12 cellular contexts compared by ENCODE assay signal in the genomic region with DNA sequence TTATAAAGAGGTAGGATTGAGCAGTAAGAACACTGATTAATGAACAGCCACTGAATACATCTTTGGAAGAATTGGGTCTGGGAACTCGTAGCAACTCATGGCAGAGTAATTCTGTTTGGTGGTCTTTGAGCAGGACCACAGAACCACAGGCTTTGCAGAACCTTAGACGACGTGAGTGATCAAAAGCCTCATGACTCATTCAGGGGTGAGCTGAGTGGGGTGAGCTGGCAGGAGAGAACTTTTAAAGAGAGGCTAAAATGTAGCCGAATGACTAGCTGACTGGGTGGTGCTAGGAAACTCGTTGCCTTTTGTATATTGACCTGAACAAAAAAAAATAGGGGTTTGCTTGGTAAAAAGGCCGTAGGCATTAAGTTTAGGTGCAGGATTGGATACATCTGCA.
A peak's percentile ranks its signal among the peaks of the same experiment; 100 is the strongest.
DNase-seq lines count a peak whose midpoint lies in the region; ATAC-seq and TF ChIP-seq lines count a peak whose summit lies in the region.
"Had no signal": no experiment of that assay in that cellular context is flagged by ENCODE, and none has a peak within 500 bp of the region (broad histone marks: within the 10 kb centered on the region; RNA-seq: fewer than 3 reads in every experiment).

No MANE protein-coding gene starts in this region.

- H3K9me3 ChIP-seq in adipocyte (ENCODE audit: control insufficient read depth, low read length): no peaks in the 10 kb centered on the region
- H3K9me3 ChIP-seq in upper lobe of right lung: no peaks in the 10 kb centered on the region
- no peaks in the 10 kb centered on the region for H3K9me3 ChIP-seq in right cardiac atrium (ENCODE audit: control insufficient read depth, low read length)
- H3K9me3 ChIP-seq in Caco-2: no peaks in the 10 kb centered on the region

- no TSS peak for BruUV-seq in Caco-2 (replicated peaks; lab: Mats Ljungman, UMichigan)

- TF ChIP-seq CTCF in upper lobe of right lung (IDR thresholded peaks at IDR 0.05) (no peak), Caco-2 (IDR thresholded peaks at IDR 0.05; ENCODE audit: insufficient read depth in 1 of 2, low read depth in 1 of 2, low read length in 1 of 2, severe bottlenecking in 1 of 2, unreplicated experiment in 1 of 2) (no peak)

- peak; percentile 68 for DNase-seq in HS-5 (ENCODE audit: low read depth)
- DNase-seq in adipocyte (ENCODE audit: low read depth): peak; percentile 58
- peak; percentile 93 for DNase-seq in iris pigment epithelial cell (ENCODE audit: low read depth)
- DNase-seq in upper lobe of right lung: no peak
- no peak for DNase-seq in right cardiac atrium
- DNase-seq in stimulated activated CD4-positive, alpha-beta T cell treated with anti-CD3 and anti-CD28 coated beads, Interleukin-4, amount 100 ng/mL, for 4 hours: no peak
- DNase-seq in Caco-2: no peak
- DNase-seq: Kasumi-1; NCI-H2227 treated with DMSO at 0.1 percent for 48 hours; stimulated activated CD4-positive, alpha-beta T cell treated with anti-CD3 and anti-CD28 coated beads, Interleukin-2, amount 100 ng/mL, for 24 hours; stimulated activated naive CD8-positive, alpha-beta T cell treated with anti-CD3 and anti-CD28 coated beads, Interleukin-15, Interleukin-2, amounts not matched to agents 100 U/mL and 50 U/mL, for 24 hours had no signal

- H3K36me3 ChIP-seq in adipocyte (ENCODE audit: control insufficient read depth, insufficient read depth, low read length, severe bottlenecking) (no peaks in the 10 kb centered on the region), upper lobe of right lung (no peaks in the 10 kb centered on the region), Caco-2 (ENCODE audit: control insufficient read depth, insufficient read depth, low read length) (no peaks in the 10 kb centered on the region)

- H3K4me3 ChIP-seq in adipocyte (ENCODE audit: low read length): no peak overlapping the region
- no peak overlapping the region for H3K4me3 ChIP-seq in upper lobe of right lung
- no peak overlapping the region for H3K4me3 ChIP-seq in right cardiac atrium (ENCODE audit: low read length)
- H3K4me3 ChIP-seq in Caco-2 (ENCODE audit: low read depth, low read length): no peak overlapping the region

- no peaks in the 10 kb centered on the region for H3K9me3 Mint-ChIP-seq in Caco-2 (ENCODE audit: unreplicated experiment)
- H3K9me3 Mint-ChIP-seq: brain had no signal

- H3K4me1 ChIP-seq in adipocyte (ENCODE audit: control insufficient read depth, insufficient read depth, low read length) (peaks cover 30% of the 10 kb centered on the region), upper lobe of right lung (no peaks in the 10 kb centered on the region), right cardiac atrium (ENCODE audit: control insufficient read depth, insufficient read depth, low read length) (peaks cover 1% of the 10 kb centered on the region), Caco-2 (peaks cover 13% of the 10 kb centered on the region)

- intact Hi-C loops in upper lobe of right lung (cut with DNase I): no loop called here
- intact Hi-C loops in right cardiac atrium (cut with DNase I): no loop called here
- intact Hi-C loops in Caco-2 (cut with micrococcal nuclease; ENCODE audit: unreplicated experiment): no loop called here

- H3K4me1 Mint-ChIP-seq in Caco-2 (ENCODE audit: low read depth, unreplicated experiment): peaks cover 21% of the 10 kb centered on the region

- no peaks in the 10 kb centered on the region for H3K36me3 Mint-ChIP-seq in Caco-2 (ENCODE audit: insufficient read depth, unreplicated experiment)
- H3K36me3 Mint-ChIP-seq: brain had no signal

- CTCF ChIA-PET in Caco-2 (lab: Charles Lee): no interaction called here

- no peak overlapping the region for H3K9ac ChIP-seq in adipocyte (ENCODE audit: low read length)

- H3K27ac ChIP-seq in upper lobe of right lung: no peak overlapping the region
- no peak overlapping the region for H3K27ac ChIP-seq in right cardiac atrium (ENCODE audit: low read length)

- 87% methylated on average over 6 of the region's 6 CpGs for WGBS in right cardiac atrium

- no peaks in the 10 kb centered on the region for H3K27me3 ChIP-seq in adipocyte (replicated peaks; ENCODE audit: control insufficient read depth, insufficient read depth, low read length)
- H3K27me3 ChIP-seq in upper lobe of right lung: no peaks in the 10 kb centered on the region
- H3K27me3 ChIP-seq in right cardiac atrium (ENCODE audit: control insufficient read depth, insufficient read depth): no peaks in the 10 kb centered on the region
- H3K27me3 ChIP-seq in Caco-2 (replicated peaks; ENCODE audit: control insufficient read depth, insufficient read depth, low read length): no peaks in the 10 kb centered on the region

- H3K4me3 Mint-ChIP-seq in Caco-2 (ENCODE audit: unreplicated experiment): no peak overlapping the region
- H3K4me3 Mint-ChIP-seq: brain had no signal

- POLR2A ChIA-PET in Caco-2 (lab: Charles Lee): no interaction called here

- ATAC-seq in upper lobe of right lung (peak; percentile 53), right cardiac atrium (no peak)
- ATAC-seq: stimulated activated naive CD8-positive, alpha-beta T cell treated with anti-CD3 and anti-CD28 coated beads, Interleukin-15, Interleukin-2, amounts not matched to agents 100 U/mL and 50 U/mL, for 24 hours had no signal

- H3K27me3 Mint-ChIP-seq in Caco-2 (ENCODE audit: insufficient read depth, unreplicated experiment): no peaks in the 10 kb centered on the region

- H3K27ac Mint-ChIP-seq in Caco-2 (ENCODE audit: unreplicated experiment): no peak overlapping the region

Comparison
In these comparisons a context has a peak if more than half of its experiments do, and no peak if none do; other contexts are left out.
1. DNase-seq: peak in HS-5 (single experiment), adipocyte (single experiment) and iris pigment epithelial cell (single experiment); none in upper lobe of right lung (single experiment), right cardiac atrium (0 of 3), stimulated activated CD4-positive, alpha-beta T cell treated with anti-CD3 and anti-CD28 coated beads, Interleukin-4, amount 100 ng/mL, for 4 hours (0 of 2) and Caco-2 (0 of 2).